ENCODE assay signal across 8 cellular contexts in the genomic region with DNA sequence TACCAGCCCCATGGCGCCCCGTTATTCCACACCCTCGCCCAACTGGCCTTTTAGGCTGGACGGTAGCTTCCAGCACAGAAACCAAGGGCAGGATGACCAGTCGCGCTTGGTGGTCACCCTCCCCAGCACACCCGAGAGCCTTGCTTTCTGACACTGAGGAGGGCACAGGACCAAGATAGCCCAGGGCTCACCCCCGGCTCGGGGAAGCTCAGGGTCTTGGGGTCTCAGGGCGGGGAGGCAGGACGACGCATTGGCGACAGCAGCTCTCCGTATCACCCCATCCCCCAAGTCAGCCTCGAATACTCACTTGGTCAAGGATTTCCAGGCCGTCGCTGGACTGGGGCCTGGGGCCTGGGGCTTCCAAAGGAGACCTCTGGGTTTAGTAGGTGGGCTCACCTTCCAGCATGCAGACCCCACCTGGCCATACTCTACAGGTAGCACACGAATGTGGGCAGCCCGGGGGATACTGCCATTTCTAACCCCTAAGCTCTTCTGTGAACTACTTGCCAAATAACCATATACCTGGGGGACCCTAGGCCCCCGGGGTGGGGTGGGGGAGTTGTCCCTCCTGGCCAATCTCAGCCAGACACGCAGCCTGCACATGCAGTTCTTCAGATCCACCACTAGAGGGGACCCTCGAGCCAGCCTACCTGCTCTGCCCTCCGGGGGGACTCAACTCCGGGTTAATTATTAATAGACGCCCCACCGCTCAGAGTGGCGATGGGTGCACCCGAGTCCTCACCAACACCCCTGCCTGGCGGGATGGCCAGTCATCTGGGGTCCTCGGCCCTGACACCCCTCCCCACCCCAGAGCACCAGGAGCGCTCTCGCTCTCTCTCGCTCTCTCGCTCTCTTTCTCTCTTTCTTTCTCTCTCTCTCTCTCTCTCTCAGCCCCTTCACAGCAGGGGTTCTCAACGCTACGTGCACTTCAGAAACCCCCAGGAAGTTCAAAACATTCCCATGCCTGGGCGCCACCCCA. TPM values are rescaled to one million over a fixed set of nuclear protein-coding genes. Genes with fewer than 3 reads are reported as not detected.
DNase-seq lines count a peak whose midpoint lies in the region; ATAC-seq and TF ChIP-seq lines count a peak whose summit lies in the region.

No MANE protein-coding gene starts in this region.

- H3K27ac ChIP-seq in body of pancreas: peak overlapping the region in 3 of 4 donors; percentile 41 to 66 (median 59)

- TF ChIP-seq EP300 in Ishikawa (IDR thresholded peaks at IDR 0.05; ENCODE audit: borderline replicate concordance): no peak

- H3K36me3 Mint-ChIP-seq in T-helper 17 cell (ENCODE audit: low read depth): no peaks in the 10 kb centered on the region

- DNase-seq in Daoy (ENCODE audit: low read depth) (peak; percentile 30), T-helper 17 cell (peak; percentile 39 to 45 (median 43)), body of pancreas (peak; percentile 57 to 67 (median 63)), iPS-NIHi11 (ENCODE audit: low spot score) (peak; percentile 94)
- DNase-seq in stimulated activated CD4-positive, alpha-beta T cell treated with anti-CD3 and anti-CD28 coated beads, Interleukin-4, amount 100 ng/mL, for 4 hours: peak; percentile 46

- peak; percentile 93 to 100 (median 97) for TF ChIP-seq CTCF in body of pancreas (IDR thresholded peaks at IDR 0.05)

- H3K27me3 ChIP-seq in body of pancreas: no peaks in the 10 kb centered on the region

- H3K27me3 Mint-ChIP-seq in T-helper 17 cell: no peaks in the 10 kb centered on the region

- H3K9me3 ChIP-seq in T-helper 17 cell (ENCODE audit: control insufficient read depth, low read length, poor library complexity, severe bottlenecking) (no peaks in the 10 kb centered on the region), body of pancreas (no peaks in the 10 kb centered on the region)

- H3K4me1 Mint-ChIP-seq in T-helper 17 cell: peaks cover 14% of the 10 kb centered on the region

- peak; percentile 77 for TF ChIP-seq RAD21 in Ishikawa (IDR thresholded peaks at IDR 0.05; ENCODE audit: low read depth)

- intact Hi-C loops in body of pancreas (cut with DNase I): no loop called here

- H3K4me3 Mint-ChIP-seq in T-helper 17 cell: no peak overlapping the region

- 29 to 35% methylated on average over 27 to 37 of the region's 37 CpGs for WGBS in body of pancreas, 2 donors

- H3K36me3 ChIP-seq in body of pancreas (replicated peaks in 1 of 2; ENCODE audit: insufficient read depth in 1 of 2, low read depth in 2 of 2): no peaks in the 10 kb centered on the region

- TF ChIP-seq POLR2A in body of pancreas (IDR thresholded peaks at IDR 0.05): no peak

- peaks cover 29% of the 10 kb centered on the region for H3K4me1 ChIP-seq in body of pancreas

- ATAC-seq in T-helper 17 cell (peak; percentile 75), body of pancreas (peak; percentile 49), GM21825 (IDR thresholded peaks at IDR 0.05; ENCODE audit: unreplicated experiment) (no peak), GM19035 (IDR thresholded peaks at IDR 0.05; ENCODE audit: unreplicated experiment) (no peak)

- H3K4me3 ChIP-seq in body of pancreas: peak overlapping the region in 1 of 2 donors; percentile 43

- peak overlapping the region; percentile 90 for H3K27ac Mint-ChIP-seq in T-helper 17 cell

TF ChIP-seq in Ishikawa, 13 proteins besides CTCF, POLR2A, EP300 and RAD21:
- TF ChIP-seq ZBTB7A (IDR thresholded peaks at IDR 0.05; ENCODE audit: low read depth) (peak; percentile 22; the same call in 1 of the 2 replicates), CREB1 (IDR thresholded peaks at IDR 0.05; ENCODE audit: low read depth) (no peak), NFIC (IDR thresholded peaks at IDR 0.05) (no peak), CEBPB (IDR thresholded peaks at IDR 0.05) (no peak), EGR1 (IDR thresholded peaks at IDR 0.05) (no peak)
- TF ChIP-seq, protein P1, sequence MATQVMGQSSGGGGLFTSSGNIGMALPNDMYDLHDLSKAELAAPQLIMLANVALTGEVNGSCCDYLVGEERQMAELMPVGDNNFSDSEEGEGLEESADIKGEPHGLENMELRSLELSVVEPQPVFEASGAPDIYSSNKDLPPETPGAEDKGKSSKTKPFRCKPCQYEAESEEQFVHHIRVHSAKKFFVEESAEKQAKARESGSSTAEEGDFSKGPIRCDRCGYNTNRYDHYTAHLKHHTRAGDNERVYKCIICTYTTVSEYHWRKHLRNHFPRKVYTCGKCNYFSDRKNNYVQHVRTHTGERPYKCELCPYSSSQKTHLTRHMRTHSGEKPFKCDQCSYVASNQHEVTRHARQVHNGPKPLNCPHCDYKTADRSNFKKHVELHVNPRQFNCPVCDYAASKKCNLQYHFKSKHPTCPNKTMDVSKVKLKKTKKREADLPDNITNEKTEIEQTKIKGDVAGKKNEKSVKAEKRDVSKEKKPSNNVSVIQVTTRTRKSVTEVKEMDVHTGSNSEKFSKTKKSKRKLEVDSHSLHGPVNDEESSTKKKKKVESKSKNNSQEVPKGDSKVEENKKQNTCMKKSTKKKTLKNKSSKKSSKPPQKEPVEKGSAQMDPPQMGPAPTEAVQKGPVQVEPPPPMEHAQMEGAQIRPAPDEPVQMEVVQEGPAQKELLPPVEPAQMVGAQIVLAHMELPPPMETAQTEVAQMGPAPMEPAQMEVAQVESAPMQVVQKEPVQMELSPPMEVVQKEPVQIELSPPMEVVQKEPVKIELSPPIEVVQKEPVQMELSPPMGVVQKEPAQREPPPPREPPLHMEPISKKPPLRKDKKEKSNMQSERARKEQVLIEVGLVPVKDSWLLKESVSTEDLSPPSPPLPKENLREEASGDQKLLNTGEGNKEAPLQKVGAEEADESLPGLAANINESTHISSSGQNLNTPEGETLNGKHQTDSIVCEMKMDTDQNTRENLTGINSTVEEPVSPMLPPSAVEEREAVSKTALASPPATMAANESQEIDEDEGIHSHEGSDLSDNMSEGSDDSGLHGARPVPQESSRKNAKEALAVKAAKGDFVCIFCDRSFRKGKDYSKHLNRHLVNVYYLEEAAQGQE (IDR thresholded peaks at IDR 0.05; ENCODE audit: low read depth): no peak
- TF ChIP-seq, protein P2, sequence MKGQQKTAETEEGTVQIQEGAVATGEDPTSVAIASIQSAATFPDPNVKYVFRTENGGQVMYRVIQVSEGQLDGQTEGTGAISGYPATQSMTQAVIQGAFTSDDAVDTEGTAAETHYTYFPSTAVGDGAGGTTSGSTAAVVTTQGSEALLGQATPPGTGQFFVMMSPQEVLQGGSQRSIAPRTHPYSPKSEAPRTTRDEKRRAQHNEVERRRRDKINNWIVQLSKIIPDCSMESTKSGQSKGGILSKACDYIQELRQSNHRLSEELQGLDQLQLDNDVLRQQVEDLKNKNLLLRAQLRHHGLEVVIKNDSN (IDR thresholded peaks at IDR 0.05): no peak

RNA-seq across cellular contexts. Expression of a gene that starts 30.0 kb away (rescaled TPM):
- total RNA-seq in Daoy (2014; rRNA removed; shearing (Covaris generic)): 20.3 and 26.5 TPM in 2 replicates
- total RNA-seq in T-helper 17 cell (1 to 10 TPM; 1.9 to 2.6 TPM), body of pancreas (10 to 100 TPM; 21.0 to 37.2 TPM)

RNA-seq across cellular contexts. Expression of a gene that starts 30.8 kb away (rescaled TPM):
- total RNA-seq in Daoy (2014; rRNA removed; shearing (Covaris generic)): 1.3 and 1.7 TPM in 2 replicates
- total RNA-seq in T-helper 17 cell (1 to 10 TPM; 3.4 to 4.5 TPM), body of pancreas (10 to 100 TPM in 1 of 2 donors, 1 to 10 TPM in 1; 2.9 to 13.5 TPM)

Comparison
In these comparisons a context has a peak if more than half of its experiments do, and no peak if none do; other contexts are left out.
1. DNase-seq: peak in every context shown above with its lines; median percentile 94 in iPS-NIHi11; 63 in body of pancreas; 46 in stimulated activated CD4-positive, alpha-beta T cell treated with anti-CD3 and anti-CD28 coated beads, Interleukin-4, amount 100 ng/mL, for 4 hours; 43 in T-helper 17 cell; 30 in Daoy.
2. ATAC-seq: peak in T-helper 17 cell (single experiment) and body of pancreas (single experiment); none in GM21825 (single experiment) and GM19035 (single experiment).